In genomic region chr18:4200399-4200798, GRCh38 we compare ENCODE assay signal across 32 cellular contexts.
"Had no signal": no experiment of that assay in that cellular context is flagged by ENCODE, and none has a peak within 500 bp of the region (broad histone marks: within the 10 kb centered on the region; RNA-seq: fewer than 3 reads in every experiment).

No MANE protein-coding gene starts in this region.

- H3K27me3 Mint-ChIP-seq: activated B cell treated with CpG ODN at 0.5 μM for 24 hours; activated CD4-positive, alpha-beta memory T cell treated with anti-CD3 and anti-CD28 coated beads for 36 hours; activated CD4-positive, alpha-beta T cell treated with anti-CD3 and anti-CD28 coated beads for 36 hours; activated CD4-positive, alpha-beta T cell treated with anti-CD3 and anti-CD28 coated beads, Interleukin-2, amount 10 ng/mL, durations not matched to agents 24 days and 14 days; activated CD8-positive, alpha-beta memory T cell treated with anti-CD3 and anti-CD28 coated beads, Interleukin-2, amount 10 ng/mL, durations not matched to agents 7 days and 5 days; activated naive CD4-positive, alpha-beta T cell treated with anti-CD3 and anti-CD28 coated beads, Interleukin-2, amount 50 U/mL, for 24 hours; activated naive CD8-positive, alpha-beta T cell treated with anti-CD3 and anti-CD28 coated beads for 36 hours; activated naive CD8-positive, alpha-beta T cell treated with anti-CD3 and anti-CD28 coated beads, Interleukin-2, amount 50 U/mL, for 24 hours had no signal

- H3K36me3 Mint-ChIP-seq: activated CD4-positive, alpha-beta memory T cell treated with anti-CD3 and anti-CD28 coated beads for 36 hours; activated CD8-positive, alpha-beta memory T cell treated with anti-CD3 and anti-CD28 coated beads, Interleukin-2, amount 10 ng/mL, durations not matched to agents 7 days and 5 days; activated naive CD4-positive, alpha-beta T cell treated with anti-CD3 and anti-CD28 coated beads, Interleukin-2, amount 50 U/mL, for 24 hours; activated naive CD8-positive, alpha-beta T cell treated with anti-CD3 and anti-CD28 coated beads for 36 hours had no signal

- H3K27me3 ChIP-seq: adrenal gland, body of pancreas, colonic mucosa, esophagus muscularis mucosa, foreskin keratinocyte, gastroesophageal sphincter had no signal

- H3K9me3 ChIP-seq: adrenal gland, body of pancreas, colonic mucosa, esophagus muscularis mucosa, gastroesophageal sphincter had no signal

- H3K27ac Mint-ChIP-seq: activated B cell treated with CpG ODN at 0.5 μM for 24 hours; activated CD4-positive, alpha-beta memory T cell treated with anti-CD3 and anti-CD28 coated beads for 36 hours; activated CD4-positive, alpha-beta T cell treated with anti-CD3 and anti-CD28 coated beads for 36 hours; activated CD4-positive, alpha-beta T cell treated with anti-CD3 and anti-CD28 coated beads, Interleukin-2, amount 10 ng/mL, durations not matched to agents 24 days and 14 days; activated CD8-positive, alpha-beta memory T cell treated with anti-CD3 and anti-CD28 coated beads, Interleukin-2, amount 10 ng/mL, durations not matched to agents 7 days and 5 days; activated CD8-positive, alpha-beta T cell treated with anti-CD3 and anti-CD28 coated beads, Interleukin-2, amount 10 ng/mL, durations not matched to agents 7 days and 5 days; activated naive CD4-positive, alpha-beta T cell treated with anti-CD3 and anti-CD28 coated beads for 36 hours; activated naive CD4-positive, alpha-beta T cell treated with anti-CD3 and anti-CD28 coated beads, Interleukin-2, amount 50 U/mL, for 24 hours; activated naive CD8-positive, alpha-beta T cell treated with anti-CD3 and anti-CD28 coated beads for 36 hours; activated naive CD8-positive, alpha-beta T cell treated with anti-CD3 and anti-CD28 coated beads, Interleukin-2, amount 50 U/mL, for 24 hours; activated T-helper 1 cell treated with anti-CD3 and anti-CD28 coated beads, Interleukin-12 subunit alpha, Interleukin-12 subunit beta, Interleukin-2, Interleukin-4 antibody, amounts not matched to agents 30 ng/mL and 10 ng/mL and 1 ng/mL, durations not matched to agents 14 hours and 24 hours and 36 hours; activated T-helper 2 cell treated with anti-CD3 and anti-CD28 coated beads, Interferon-gamma antibody, Interleukin-2, Interleukin-4, amounts not matched to agents 10 μg/mL and 5 μg/mL and 100 μg/mL, durations not matched to agents 14 hours and 24 hours and 36 hours; endodermal cell had no signal

- H3K27ac ChIP-seq: adrenal gland, body of pancreas, colonic mucosa, esophagus muscularis mucosa, foreskin keratinocyte, gastroesophageal sphincter, VCaP had no signal

- H3K4me3 Mint-ChIP-seq: activated B cell treated with CpG ODN at 0.5 μM for 24 hours; activated CD4-positive, alpha-beta memory T cell treated with anti-CD3 and anti-CD28 coated beads for 36 hours; activated CD4-positive, alpha-beta T cell treated with anti-CD3 and anti-CD28 coated beads for 36 hours; activated CD4-positive, alpha-beta T cell treated with anti-CD3 and anti-CD28 coated beads, Interleukin-2, amount 10 ng/mL, durations not matched to agents 24 days and 14 days; activated CD8-positive, alpha-beta memory T cell treated with anti-CD3 and anti-CD28 coated beads, Interleukin-2, amount 10 ng/mL, durations not matched to agents 7 days and 5 days; activated CD8-positive, alpha-beta T cell treated with anti-CD3 and anti-CD28 coated beads, Interleukin-2, amount 10 ng/mL, durations not matched to agents 7 days and 5 days; activated naive CD4-positive, alpha-beta T cell treated with anti-CD3 and anti-CD28 coated beads for 36 hours; activated naive CD4-positive, alpha-beta T cell treated with anti-CD3 and anti-CD28 coated beads, Interleukin-2, amount 50 U/mL, for 24 hours; activated naive CD8-positive, alpha-beta T cell treated with anti-CD3 and anti-CD28 coated beads for 36 hours; activated naive CD8-positive, alpha-beta T cell treated with anti-CD3 and anti-CD28 coated beads, Interleukin-2, amount 50 U/mL, for 24 hours; activated T-helper 1 cell treated with anti-CD3 and anti-CD28 coated beads, Interleukin-12 subunit alpha, Interleukin-12 subunit beta, Interleukin-2, Interleukin-4 antibody, amounts not matched to agents 30 ng/mL and 10 ng/mL and 1 ng/mL, durations not matched to agents 14 hours and 24 hours and 36 hours; endodermal cell had no signal

- H3K4me1 ChIP-seq: adrenal gland, body of pancreas, colonic mucosa, esophagus muscularis mucosa, foreskin keratinocyte, gastroesophageal sphincter had no signal

- DNase-seq: activated B cell treated with CpG ODN at 0.5 μM for 24 hours; activated CD4-positive, alpha-beta memory T cell treated with anti-CD3 and anti-CD28 coated beads for 36 hours; activated CD4-positive, alpha-beta T cell treated with anti-CD3 and anti-CD28 coated beads for 36 hours; activated CD4-positive, alpha-beta T cell treated with anti-CD3 and anti-CD28 coated beads, Interleukin-2, amount 10 ng/mL, durations not matched to agents 24 days and 14 days; activated CD4-positive, CD25-positive, alpha-beta regulatory T cell treated with anti-CD3 and anti-CD28 coated beads, Interleukin-2, amount 50 U/mL, for 72 hours; activated CD8-positive, alpha-beta memory T cell treated with anti-CD3 and anti-CD28 coated beads, Interleukin-2, amount 10 ng/mL, durations not matched to agents 7 days and 5 days; activated CD8-positive, alpha-beta memory T cell treated with anti-CD3 and anti-CD28 coated beads, Interleukin-2, amount 50 U/mL, for 4 hours; activated CD8-positive, alpha-beta T cell treated with anti-CD3 and anti-CD28 coated beads, Interleukin-2, amount 10 ng/mL, durations not matched to agents 7 days and 5 days; activated effector memory CD4-positive, alpha-beta T cell treated with anti-CD3 and anti-CD28 coated beads, Interleukin-2, amount 50 U/mL, for 16 hours; activated naive CD4-positive, alpha-beta T cell treated with anti-CD3 and anti-CD28 coated beads for 36 hours; activated naive CD8-positive, alpha-beta T cell treated with anti-CD3 and anti-CD28 coated beads for 36 hours; activated naive CD8-positive, alpha-beta T cell treated with anti-CD3 and anti-CD28 coated beads, Interleukin-2, amount 50 U/mL, for 24 hours; activated T-cell treated with anti-CD3 and anti-CD28 coated beads, Interleukin-2, amount 50 U/mL, for 1 hour; activated T-cell treated with anti-CD3 and anti-CD28 coated beads, Interleukin-2, amount 50 U/mL, for 48 hours; adrenal gland; amygdala; aorta; body of pancreas; caudate nucleus; colonic mucosa; effector memory CD4-positive, alpha-beta T cell; endodermal cell; erythroblast; foreskin keratinocyte; head of caudate nucleus; T-helper 2 cell had no signal

- H3K4me1 Mint-ChIP-seq: activated B cell treated with CpG ODN at 0.5 μM for 24 hours; activated CD4-positive, alpha-beta T cell treated with anti-CD3 and anti-CD28 coated beads for 36 hours; activated CD4-positive, alpha-beta T cell treated with anti-CD3 and anti-CD28 coated beads, Interleukin-2, amount 10 ng/mL, durations not matched to agents 24 days and 14 days; activated CD8-positive, alpha-beta memory T cell treated with anti-CD3 and anti-CD28 coated beads, Interleukin-2, amount 10 ng/mL, durations not matched to agents 7 days and 5 days; activated naive CD4-positive, alpha-beta T cell treated with anti-CD3 and anti-CD28 coated beads, Interleukin-2, amount 50 U/mL, for 24 hours; activated naive CD8-positive, alpha-beta T cell treated with anti-CD3 and anti-CD28 coated beads for 36 hours; activated naive CD8-positive, alpha-beta T cell treated with anti-CD3 and anti-CD28 coated beads, Interleukin-2, amount 50 U/mL, for 24 hours had no signal

- ATAC-seq: activated CD4-positive, alpha-beta T cell treated with anti-CD3 and anti-CD28 coated beads for 36 hours; activated CD8-positive, alpha-beta memory T cell treated with anti-CD3 and anti-CD28 coated beads, Interleukin-2, amount 10 ng/mL, durations not matched to agents 7 days and 5 days; activated CD8-positive, alpha-beta T cell treated with anti-CD3 and anti-CD28 coated beads, Interleukin-2, amount 10 ng/mL, durations not matched to agents 7 days and 5 days; activated naive CD8-positive, alpha-beta T cell treated with anti-CD3 and anti-CD28 coated beads, Interleukin-2, amount 50 U/mL, for 24 hours; body of pancreas; foreskin keratinocyte; gastroesophageal sphincter had no signal

- H3K4me3 ChIP-seq: adrenal gland, body of pancreas, colonic mucosa, esophagus muscularis mucosa, gastroesophageal sphincter had no signal

- H3K36me3 ChIP-seq: adrenal gland, colonic mucosa, esophagus muscularis mucosa, gastroesophageal sphincter had no signal

- H3K9me3 Mint-ChIP-seq: activated CD4-positive, alpha-beta memory T cell treated with anti-CD3 and anti-CD28 coated beads for 36 hours; activated naive CD4-positive, alpha-beta T cell treated with anti-CD3 and anti-CD28 coated beads for 36 hours; activated naive CD4-positive, alpha-beta T cell treated with anti-CD3 and anti-CD28 coated beads, Interleukin-2, amount 50 U/mL, for 24 hours; endodermal cell had no signal
